Comparison of ENCODE assay signal across 22 cellular contexts in genomic region chr7:92749832-92750231, GRCh38.
DNase-seq lines count a peak whose midpoint lies in the region; ATAC-seq and TF ChIP-seq lines count a peak whose summit lies in the region.
"Had no signal": no experiment of that assay in that cellular context is flagged by ENCODE, and none has a peak within 500 bp of the region (broad histone marks: within the 10 kb centered on the region; RNA-seq: fewer than 3 reads in every experiment).

No MANE protein-coding gene starts in this region.

- TF ChIP-seq CTCF in Calu3 (IDR thresholded peaks at IDR 0.05; ENCODE audit: unreplicated experiment) (no peak), chondrocyte (IDR thresholded peaks at IDR 0.05) (no peak)

- H3K9me3 Mint-ChIP-seq in Calu3 (ENCODE audit: low read depth, unreplicated experiment) = no peaks in the 10 kb centered on the region
- H3K9me3 Mint-ChIP-seq in IgD-negative memory B cell = no peaks in the 10 kb centered on the region
- peaks cover 7% of the 10 kb centered on the region for H3K9me3 Mint-ChIP-seq in chondrocyte (ENCODE audit: low read depth)
- H3K9me3 Mint-ChIP-seq in natural killer cell treated with Interleukin-12 subunit alpha and Interleukin-12 subunit beta and Interleukin-15 and Interleukin-18, amount 100 ng/mL, for 72 hours = no peaks in the 10 kb centered on the region
- H3K9me3 Mint-ChIP-seq: activated B cell treated with CpG ODN at 0.5 μM for 24 hours; effector memory CD8-positive, alpha-beta T cell; GM23338; type B pancreatic cell had no signal

- no TSS peak for BruUV-seq in Calu3 (replicated peaks; lab: Mats Ljungman, UMichigan)

- no peak overlapping the region for H3K4me3 Mint-ChIP-seq in Calu3 (ENCODE audit: low read depth, unreplicated experiment)
- H3K4me3 Mint-ChIP-seq in IgD-negative memory B cell = no peak overlapping the region
- H3K4me3 Mint-ChIP-seq in chondrocyte (ENCODE audit: unreplicated experiment) = no peak overlapping the region
- H3K4me3 Mint-ChIP-seq in natural killer cell treated with Interleukin-12 subunit alpha and Interleukin-12 subunit beta and Interleukin-15 and Interleukin-18, amount 100 ng/mL, for 72 hours = peak overlapping the region; percentile 7
- H3K4me3 Mint-ChIP-seq: activated B cell treated with CpG ODN at 0.5 μM for 24 hours; B cell; effector memory CD8-positive, alpha-beta T cell; GM23338; type B pancreatic cell had no signal

- DNase-seq in Calu3 (no peak), chondrocyte (ENCODE audit: low spot score) (no peak), DMS 273 (lab: John Stamatoyannopoulos, UW; ENCODE audit: unreplicated experiment) (no peak)
- no peak for DNase-seq in natural killer cell treated with Interleukin-12 subunit alpha and Interleukin-12 subunit beta and Interleukin-15 and Interleukin-18, amount 100 ng/mL, for 72 hours (ENCODE audit: low spot score)
- no peak for DNase-seq in stimulated activated CD4-positive, alpha-beta T cell treated with anti-CD3 and anti-CD28 coated beads, Interleukin-1b, Interleukin-23, amount 100 ng/mL, for 48 hours
- DNase-seq: activated B cell treated with CpG ODN at 0.5 μM for 24 hours; activated gamma-delta T cell treated with Interleukin-2 at 50 U/mL for 16 hours; cerebellar nuclear complex; COR-L47; effector memory CD8-positive, alpha-beta T cell; left ventricle myocardium inferior; OCI-M1; ovary; stimulated activated CD4-positive, alpha-beta T cell treated with anti-CD3 and anti-CD28 coated beads, Interleukin-2, amount 100 ng/mL, for 24 hours; stomach; T-helper 9 cell had no signal

- H3K36me3 Mint-ChIP-seq in Calu3 (ENCODE audit: insufficient read depth, unreplicated experiment) (peaks cover 17% of the 10 kb centered on the region), IgD-negative memory B cell (peaks cover 6% of the 10 kb centered on the region), chondrocyte (ENCODE audit: low read depth) (peaks cover 6% of the 10 kb centered on the region)
- peaks cover 33% of the 10 kb centered on the region for H3K36me3 Mint-ChIP-seq in natural killer cell treated with Interleukin-12 subunit alpha and Interleukin-12 subunit beta and Interleukin-15 and Interleukin-18, amount 100 ng/mL, for 72 hours

- no peak for ATAC-seq in natural killer cell treated with Interleukin-12 subunit alpha and Interleukin-12 subunit beta and Interleukin-15 and Interleukin-18, amount 100 ng/mL, for 72 hours
- ATAC-seq in GM19452 (IDR thresholded peaks at IDR 0.05; ENCODE audit: unreplicated experiment) = no peak
- ATAC-seq: effector memory CD8-positive, alpha-beta T cell; GM23338; sciatic nerve had no signal

- H3K4me1 Mint-ChIP-seq in Calu3 (ENCODE audit: low read depth, unreplicated experiment) (peaks cover 48% of the 10 kb centered on the region), IgD-negative memory B cell (peaks cover 3 to 9% (median 7%) of the 10 kb centered on the region in 3 donors), chondrocyte (ENCODE audit: low read depth) (peaks cover 84% of the 10 kb centered on the region)
- H3K4me1 Mint-ChIP-seq in natural killer cell treated with Interleukin-12 subunit alpha and Interleukin-12 subunit beta and Interleukin-15 and Interleukin-18, amount 100 ng/mL, for 72 hours (ENCODE audit: low read depth in 2 of 2) = peaks cover 31 to 60% of the 10 kb centered on the region in 2 donors

- H3K27me3 Mint-ChIP-seq in Calu3 (ENCODE audit: unreplicated experiment) (no peaks in the 10 kb centered on the region), IgD-negative memory B cell (no peaks in the 10 kb centered on the region), chondrocyte (ENCODE audit: low read depth) (no peaks in the 10 kb centered on the region)
- no peaks in the 10 kb centered on the region for H3K27me3 Mint-ChIP-seq in natural killer cell treated with Interleukin-12 subunit alpha and Interleukin-12 subunit beta and Interleukin-15 and Interleukin-18, amount 100 ng/mL, for 72 hours
- H3K27me3 Mint-ChIP-seq: activated B cell treated with CpG ODN at 0.5 μM for 24 hours; B cell; effector memory CD8-positive, alpha-beta T cell; type B pancreatic cell had no signal

- peak overlapping the region; percentile 28 for H3K27ac Mint-ChIP-seq in Calu3 (ENCODE audit: unreplicated experiment)
- peak overlapping the region in 2 of 3 donors; percentile 11 to 34 for H3K27ac Mint-ChIP-seq in IgD-negative memory B cell
- peak overlapping the region; percentile 86 for H3K27ac Mint-ChIP-seq in chondrocyte (ENCODE audit: unreplicated experiment)
- H3K27ac Mint-ChIP-seq in natural killer cell treated with Interleukin-12 subunit alpha and Interleukin-12 subunit beta and Interleukin-15 and Interleukin-18, amount 100 ng/mL, for 72 hours = peak overlapping the region; percentile 22 to 70
- H3K27ac Mint-ChIP-seq: activated B cell treated with CpG ODN at 0.5 μM for 24 hours; B cell; effector memory CD8-positive, alpha-beta T cell; type B pancreatic cell had no signal

- CTCF ChIA-PET in Calu3 (lab: Charles Lee) = no interaction called here

- intact Hi-C loops in Calu3 (cut with micrococcal nuclease; ENCODE audit: unreplicated experiment) = loop anchor here (5.0 to 10.0 kb wide), 2 partner anchors 53 to 75 kb away; no protein-coding TSS in a partner anchor

Comparison
In these comparisons a context has a peak if more than half of its experiments do, and no peak if none do; other contexts are left out.
1. H3K27ac Mint-ChIP-seq: peak in every context shown above with its lines; median percentile 86 in chondrocyte; 46 in natural killer cell treated with Interleukin-12 subunit alpha and Interleukin-12 subunit beta and Interleukin-15 and Interleukin-18, amount 100 ng/mL, for 72 hours; 28 in Calu3; 22 in IgD-negative memory B cell.